Comparison of ENCODE assay signal across 15 cellular contexts in the genomic region with DNA sequence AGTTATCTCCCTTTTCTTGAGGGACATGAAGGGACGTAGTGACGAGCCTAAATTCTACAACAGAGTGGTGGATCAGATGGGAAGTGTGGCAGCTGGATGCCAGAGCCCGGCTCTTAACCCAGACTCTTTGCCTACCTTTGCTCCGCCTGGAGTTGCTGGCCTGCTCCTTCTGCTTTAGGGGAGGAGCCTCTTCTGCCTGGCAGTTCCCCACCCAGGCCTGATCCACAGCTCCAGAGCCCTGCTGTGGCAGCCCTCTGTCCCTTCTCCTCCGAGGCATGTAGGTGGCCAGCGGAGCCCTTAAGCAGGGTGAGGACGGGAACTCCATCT. TPM values are rescaled to one million over a fixed set of nuclear protein-coding genes. Genes with fewer than 3 reads are reported as not detected.
DNase-seq lines count a peak whose midpoint lies in the region; TF ChIP-seq lines count a peak whose summit lies in the region.
"Had no signal": no experiment of that assay in that cellular context is flagged by ENCODE, and none has a peak within 500 bp of the region (broad histone marks: within the 10 kb centered on the region; RNA-seq: fewer than 3 reads in every experiment).

No MANE protein-coding gene starts in this region.

- H3K36me3 ChIP-seq in endocrine pancreas (ENCODE audit: control insufficient read depth, insufficient read depth, low read length) (no peaks in the 10 kb centered on the region), stomach (no peaks in the 10 kb centered on the region), ovary (no peaks in the 10 kb centered on the region)
- H3K36me3 ChIP-seq: prostate gland had no signal

- no peak overlapping the region for H3K9ac ChIP-seq in endocrine pancreas (ENCODE audit: control insufficient read depth, insufficient read depth, low read length)

- H3K4me1 ChIP-seq in endocrine pancreas (ENCODE audit: control insufficient read depth, insufficient read depth, low read length), result no peaks in the 10 kb centered on the region
- H3K4me1 ChIP-seq in stomach, result peaks cover 26 to 49% (median 42%) of the 10 kb centered on the region in 4 donors
- peaks cover 8% of the 10 kb centered on the region for H3K4me1 ChIP-seq in ovary (ENCODE audit: insufficient read depth)
- H3K4me1 ChIP-seq: prostate gland had no signal

- H3K27me3 ChIP-seq in endocrine pancreas (ENCODE audit: control insufficient read depth, insufficient read depth, low read length) (no peaks in the 10 kb centered on the region), stomach (peaks cover 25 to 54% (median 31%) of the 10 kb centered on the region in 3 donors), ovary (peaks cover 5% of the 10 kb centered on the region)
- H3K27me3 ChIP-seq: testis had no signal

- peak overlapping the region; percentile 35 for H3K4me3 ChIP-seq in LNCaP clone FGC (ENCODE audit: low read depth, low read length)
- peak overlapping the region; percentile 30 for H3K4me3 ChIP-seq in endocrine pancreas (ENCODE audit: control insufficient read depth, insufficient read depth, low read length)
- H3K4me3 ChIP-seq in stomach, result no peak overlapping the region
- H3K4me3 ChIP-seq in ovary, result no peak overlapping the region
- H3K4me3 ChIP-seq: prostate gland, testis had no signal

- DNase-seq in LNCaP clone FGC (ENCODE audit: low read depth) (peak; percentile 50), NCI-H524 (lab: John Stamatoyannopoulos, UW) (peak; percentile 70 to 80), stomach (peak; percentile 30), Ammon's horn (ENCODE audit: low spot score) (no peak), ovary (no peak)
- no peak for DNase-seq in activated naive CD4-positive, alpha-beta T cell treated with anti-CD3 and anti-CD28 coated beads, Interleukin-2, amount 50 U/mL, for 16 hours
- DNase-seq: activated CD4-positive, CD25-positive, alpha-beta regulatory T cell treated with anti-CD3 and anti-CD28 coated beads, Interleukin-2, amount 50 U/mL, for 72 hours; CD8-positive, alpha-beta T cell; cerebellar nuclear complex; HFFc6; Kasumi-1; NCI-H1930 had no signal

- no peak for TF ChIP-seq EP300 in stomach (IDR thresholded peaks at IDR 0.05)
- TF ChIP-seq EP300 in ovary (IDR thresholded peaks at IDR 0.05), result no peak

- intact Hi-C loops in stomach (cut with DNase I; ENCODE audit: low total_unique reads) (no loop called here), ovary (cut with DNase I) (loop anchor here in 2 of 4 donors (10.0 kb wide), 1 partner anchor 222 kb away; no protein-coding TSS in a partner anchor)

- H3K9me3 ChIP-seq in endocrine pancreas (ENCODE audit: control insufficient read depth, low read length) (no peaks in the 10 kb centered on the region), stomach (no peaks in the 10 kb centered on the region), ovary (no peaks in the 10 kb centered on the region)
- H3K9me3 ChIP-seq: prostate gland, testis had no signal

- H3K27ac ChIP-seq in stomach (peak overlapping the region in 2 of 5 donors; percentile 49 to 53), ovary (no peak overlapping the region)
- H3K27ac ChIP-seq: prostate gland, testis had no signal

- WGBS in stomach, 5 donors, result 36 to 51% (median 45%) methylated on average over 5 to 7 of the region's 7 CpGs
- 56 to 83% (median 75%) methylated on average over 7 of the region's 7 CpGs for WGBS in ovary, 3 donors

- TF ChIP-seq POLR2A in stomach (IDR thresholded peaks at IDR 0.05) (no peak), ovary (IDR thresholded peaks at IDR 0.05) (no peak)

- TF ChIP-seq CTCF in LNCaP clone FGC (IDR thresholded peaks at IDR 0.05; ENCODE audit: control insufficient read depth, extremely low read depth, insufficient read depth) (no peak), stomach (IDR thresholded peaks at IDR 0.05) (no peak), ovary (IDR thresholded peaks at IDR 0.05) (no peak)

RNA-seq across cellular contexts. Expression of gene PRPH, which starts 2.3 kb away (rescaled TPM):
- total RNA-seq in stomach, result 10 to 100 TPM in 2 of 5 donors, under 1 TPM in 1, not detected in 2; 0.45 to 14.5 (median 11.9) TPM
- polyA plus RNA-seq in stomach, result 1 to 10 TPM in 1 of 3 donors, under 1 TPM in 1, not detected in 1; 0.50 to 9.0 TPM
- total RNA-seq in ovary, result 1 to 10 TPM in 2 of 7 donors, under 1 TPM in 5; 0.15 to 1.8 (median 0.34) TPM
- 1 to 10 TPM in 1 of 2 donors, under 1 TPM in 1; 0.33 to 1.4 TPM for polyA plus RNA-seq in ovary
- total RNA-seq: CD8-positive, alpha-beta T cell; HFFc6 had no signal

RNA-seq across cellular contexts. Expression of gene TUBA1C, which starts 27.8 kb away (rescaled TPM):
- total RNA-seq in stomach (100 to 1,000 TPM in 3 of 5 donors, 10 to 100 TPM in 2; 63.7 to 193 (median 107) TPM), ovary (100 to 1,000 TPM in 4 of 7 donors, 10 to 100 TPM in 3; 51.9 to 122 (median 101) TPM)
- polyA plus RNA-seq in stomach (100 to 1,000 TPM; 215 to 403 (median 328) TPM), ovary (100 to 1,000 TPM in 1 of 2 donors, 10 to 100 TPM in 1; 81.0 to 179 TPM)

RNA-seq across cellular contexts. Expression of gene TROAP, which starts 30.4 kb away (rescaled TPM):
- total RNA-seq in stomach, result 10 to 100 TPM in 2 of 5 donors, 1 to 10 TPM in 3; 1.4 to 54.2 (median 8.5) TPM
- polyA plus RNA-seq in stomach, result 10 to 100 TPM in 1 of 3 donors, 1 to 10 TPM in 2; 3.2 to 15.7 (median 8.9) TPM
- total RNA-seq in ovary, result 1 to 10 TPM in 3 of 7 donors, under 1 TPM in 3, not detected in 1; 0.36 to 1.6 (median 0.89) TPM
- polyA plus RNA-seq in ovary, result under 1 TPM; 0.40 to 0.92 TPM

RNA-seq across cellular contexts. Expression of gene C1QL4, which starts 44.3 kb away (rescaled TPM):
- total RNA-seq in stomach (not detected), ovary (not detected)
- polyA plus RNA-seq in stomach (not detected), ovary (not detected)
- total RNA-seq: CD8-positive, alpha-beta T cell had no signal

RNA-seq across cellular contexts. Expression of gene DNAJC22, which starts 54.0 kb away (rescaled TPM):
- total RNA-seq in stomach (10 to 100 TPM in 2 of 5 donors, 1 to 10 TPM in 2, not detected in 1; 3.1 to 54.7 (median 13.9) TPM), ovary (1 to 10 TPM in 1 of 7 donors, under 1 TPM in 4, not detected in 2; 0.37 to 3.4 (median 0.47) TPM)
- polyA plus RNA-seq in stomach (1 to 10 TPM; 1.5 to 1.6 (median 1.5) TPM), ovary (under 1 TPM; 0.30 to 0.58 TPM)
- total RNA-seq: CD8-positive, alpha-beta T cell had no signal

Comparison
In these comparisons a context has a peak if more than half of its experiments do, and no peak if none do; other contexts are left out.
1. DNase-seq: peak in LNCaP clone FGC (single experiment), NCI-H524 (2 of 2) and stomach (single experiment); none in activated naive CD4-positive, alpha-beta T cell treated with anti-CD3 and anti-CD28 coated beads, Interleukin-2, amount 50 U/mL, for 16 hours (single experiment), Ammon's horn (single experiment) and ovary (0 of 5).
2. H3K4me3 ChIP-seq: peak in LNCaP clone FGC (single experiment) and endocrine pancreas (single experiment); none in stomach (0 of 4) and ovary (single experiment).